Comparison of ENCODE assay signal across 35 cellular contexts in the genomic region with DNA sequence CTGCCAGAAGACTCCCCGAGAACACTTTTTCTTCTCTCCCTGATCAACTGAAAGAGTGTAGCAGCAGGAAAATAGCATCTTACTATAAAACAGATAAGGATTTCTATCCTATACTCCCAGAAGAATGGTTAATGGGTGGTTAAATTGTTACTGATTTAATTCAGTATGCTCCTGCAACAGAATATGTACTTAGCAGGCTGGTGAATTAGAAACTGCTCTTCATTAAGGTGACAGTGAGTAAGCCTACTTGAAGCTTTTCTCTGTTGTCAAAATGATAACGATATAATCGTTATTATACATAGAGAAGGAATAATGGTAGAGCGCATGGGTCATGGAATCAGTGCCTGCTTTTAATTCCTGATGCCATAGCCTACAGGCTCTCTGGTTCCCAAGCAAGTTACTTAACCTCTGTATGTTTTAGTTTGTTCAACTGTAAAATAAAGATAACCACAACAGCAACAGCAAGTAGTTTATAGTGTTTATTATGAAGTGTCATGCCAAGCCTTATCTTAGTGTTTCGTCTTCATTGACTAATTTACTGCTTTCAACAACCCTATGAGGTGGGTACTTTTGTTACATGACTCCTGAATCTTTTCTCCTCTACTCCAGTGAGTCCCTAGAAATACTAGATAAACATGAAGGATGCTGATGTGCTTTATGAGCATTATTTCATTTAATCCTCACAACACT.
"Had no signal": no experiment of that assay in that cellular context is flagged by ENCODE, and none has a peak within 500 bp of the region (broad histone marks: within the 10 kb centered on the region; RNA-seq: fewer than 3 reads in every experiment).

No MANE protein-coding gene starts in this region.

- H3K4me3 Mint-ChIP-seq: activated CD4-positive, alpha-beta memory T cell treated with anti-CD3 and anti-CD28 coated beads, Interleukin-2, amount 10 ng/mL, durations not matched to agents 7 days and 5 days; effector memory CD8-positive, alpha-beta T cell; mesothelial cell of epicardium; naive B cell; neural progenitor cell; stimulated activated naive B cell treated with anti-CD40 and anti-IgM and Interleukin-4, amounts not matched to agents 10 μg/mL and 1 μg/mL and 100 μg/mL, for 72 hours; T-helper 17 cell had no signal

- ATAC-seq: activated CD4-positive, CD25-positive, alpha-beta regulatory T cell treated with anti-CD3 and anti-CD28 coated beads, Interleukin-2, amount 50 U/mL, for 24 hours; activated naive CD4-positive, alpha-beta T cell treated with anti-CD3 and anti-CD28 coated beads, Interleukin-2, amount 50 U/mL, for 72 hours; body of pancreas; effector memory CD8-positive, alpha-beta T cell; gastroesophageal sphincter; left cardiac atrium; psoas muscle; stimulated activated naive B cell treated with anti-CD40 and anti-IgM and Interleukin-4, amounts not matched to agents 10 μg/mL and 1 μg/mL and 100 μg/mL, for 72 hours; T-helper 17 cell had no signal

- H3K9me3 Mint-ChIP-seq: activated T-helper 2 cell treated with anti-CD3 and anti-CD28 coated beads, Interferon-gamma antibody, Interleukin-2, Interleukin-4, amounts not matched to agents 10 μg/mL and 5 μg/mL and 100 μg/mL, durations not matched to agents 14 hours and 24 hours and 36 hours; effector memory CD8-positive, alpha-beta T cell; mesothelial cell of epicardium; neural progenitor cell had no signal

- H3K4me3 ChIP-seq: body of pancreas, cardiac muscle cell, coronary artery, dorsolateral prefrontal cortex, gastroesophageal sphincter, neural progenitor cell, psoas muscle, sigmoid colon, stomach, thyroid gland, upper lobe of left lung had no signal

- H3K4me1 Mint-ChIP-seq: activated CD4-positive, alpha-beta memory T cell treated with anti-CD3 and anti-CD28 coated beads, Interleukin-2, amount 10 ng/mL, durations not matched to agents 7 days and 5 days; naive B cell; neural progenitor cell; stimulated activated naive B cell treated with anti-CD40 and anti-IgM and Interleukin-4, amounts not matched to agents 10 μg/mL and 1 μg/mL and 100 μg/mL, for 72 hours; T-helper 17 cell had no signal

- DNase-seq: activated CD4-positive, alpha-beta memory T cell treated with anti-CD3 and anti-CD28 coated beads, Interleukin-2, amount 10 ng/mL, durations not matched to agents 7 days and 5 days; activated CD4-positive, alpha-beta T cell treated with anti-CD3 and anti-CD28 coated beads for 48 hours; activated T-cell treated with anti-CD3 and anti-CD28 coated beads, Interleukin-2, amount 50 U/mL, for 48 hours; aorta; body of pancreas; cerebellar nuclear complex; dorsolateral prefrontal cortex; effector memory CD8-positive, alpha-beta T cell; erythroblast; hippocampal formation; left cardiac atrium; mammary epithelial cell; naive B cell; occipital lobe; psoas muscle; sigmoid colon; small intestine; stimulated activated CD4-positive, alpha-beta T cell treated with anti-CD3 and anti-CD28 coated beads, Interleukin-1b, Interleukin-23, amount 100 ng/mL, for 48 hours; stimulated activated CD4-positive, alpha-beta T cell treated with anti-CD3 and anti-CD28 coated beads, Interleukin-4, amount 100 ng/mL, for 4 hours; stimulated activated CD8-positive, alpha-beta memory T cell treated with anti-CD3 and anti-CD28 coated beads, Interleukin-4, amount 100 ng/mL, for 48 hours; stimulated activated naive B cell treated with anti-CD40 and anti-IgM and Interleukin-4, amounts not matched to agents 10 μg/mL and 1 μg/mL and 100 μg/mL, for 72 hours; stomach; T-helper 17 cell; T1000; thyroid gland; upper lobe of left lung; WERI-Rb-1 had no signal

- H3K27ac Mint-ChIP-seq: activated CD4-positive, alpha-beta memory T cell treated with anti-CD3 and anti-CD28 coated beads, Interleukin-2, amount 10 ng/mL, durations not matched to agents 7 days and 5 days; activated naive CD4-positive, alpha-beta T cell treated with anti-CD3 and anti-CD28 coated beads, Interleukin-2, amount 50 U/mL, for 72 hours; activated T-helper 2 cell treated with anti-CD3 and anti-CD28 coated beads, Interferon-gamma antibody, Interleukin-2, Interleukin-4, amounts not matched to agents 10 μg/mL and 5 μg/mL and 100 μg/mL, durations not matched to agents 14 hours and 24 hours and 36 hours; effector memory CD8-positive, alpha-beta T cell; mesothelial cell of epicardium; naive B cell; neural progenitor cell; stimulated activated naive B cell treated with anti-CD40 and anti-IgM and Interleukin-4, amounts not matched to agents 10 μg/mL and 1 μg/mL and 100 μg/mL, for 72 hours; T-helper 17 cell had no signal

- H3K27me3 Mint-ChIP-seq: activated CD4-positive, alpha-beta memory T cell treated with anti-CD3 and anti-CD28 coated beads, Interleukin-2, amount 10 ng/mL, durations not matched to agents 7 days and 5 days; effector memory CD8-positive, alpha-beta T cell; naive B cell; stimulated activated naive B cell treated with anti-CD40 and anti-IgM and Interleukin-4, amounts not matched to agents 10 μg/mL and 1 μg/mL and 100 μg/mL, for 72 hours; T-helper 17 cell had no signal

- H3K36me3 Mint-ChIP-seq: activated naive CD4-positive, alpha-beta T cell treated with anti-CD3 and anti-CD28 coated beads, Interleukin-2, amount 50 U/mL, for 72 hours; mesothelial cell of epicardium; neural progenitor cell; stimulated activated naive B cell treated with anti-CD40 and anti-IgM and Interleukin-4, amounts not matched to agents 10 μg/mL and 1 μg/mL and 100 μg/mL, for 72 hours had no signal
